In genomic region chr17:80598813-80599545, GRCh38 we compare ENCODE assay signal across 15 cellular contexts. TPM values are rescaled to one million over a fixed set of nuclear protein-coding genes. Genes with fewer than 3 reads are reported as not detected.
DNase-seq lines count a peak whose midpoint lies in the region; ATAC-seq and TF ChIP-seq lines count a peak whose summit lies in the region.
"Had no signal": no experiment of that assay in that cellular context is flagged by ENCODE, and none has a peak within 500 bp of the region (broad histone marks: within the 10 kb centered on the region; RNA-seq: fewer than 3 reads in every experiment).

No MANE protein-coding gene starts in this region.

- ATAC-seq in stimulated activated naive CD8-positive, alpha-beta T cell treated with anti-CD3 and anti-CD28 coated beads, Interleukin-15, amount 100 ng/mL, for 72 hours: no peak
- no peak for ATAC-seq in stimulated activated naive CD8-positive, alpha-beta T cell treated with anti-CD3 and anti-CD28 coated beads, Interleukin-15, Interleukin-2, amounts not matched to agents 100 U/mL and 50 U/mL, for 24 hours
- ATAC-seq in WTC11: no peak
- no peak for ATAC-seq in HG03045 (IDR thresholded peaks at IDR 0.05; ENCODE audit: unreplicated experiment)
- ATAC-seq in GM19463 (IDR thresholded peaks at IDR 0.05; ENCODE audit: unreplicated experiment): no peak
- ATAC-seq: PC-3 had no signal

- POLR2A ChIA-PET in WTC11 (lab: Charles Lee): no interaction called here

- H3K9me3 Mint-ChIP-seq in stimulated activated naive CD8-positive, alpha-beta T cell treated with anti-CD3 and anti-CD28 coated beads, Interleukin-15, amount 100 ng/mL, for 72 hours: no peaks in the 10 kb centered on the region
- peaks cover 7% of the 10 kb centered on the region for H3K9me3 Mint-ChIP-seq in WTC11
- H3K9me3 Mint-ChIP-seq in glutamatergic neuron (ENCODE audit: unreplicated experiment): peaks cover 8% of the 10 kb centered on the region
- H3K9me3 Mint-ChIP-seq: activated B cell treated with CpG ODN at 0.5 μM for 24 hours had no signal

- H3K27ac Mint-ChIP-seq in stimulated activated naive CD8-positive, alpha-beta T cell treated with anti-CD3 and anti-CD28 coated beads, Interleukin-15, amount 100 ng/mL, for 72 hours: peak overlapping the region; percentile 58 to 75
- H3K27ac Mint-ChIP-seq in WTC11 (peak overlapping the region; percentile 20), glutamatergic neuron (ENCODE audit: unreplicated experiment) (no peak overlapping the region)
- H3K27ac Mint-ChIP-seq: activated B cell treated with CpG ODN at 0.5 μM for 24 hours had no signal

- H3K36me3 Mint-ChIP-seq in WTC11: peaks cover 12% of the 10 kb centered on the region
- peaks cover 9% of the 10 kb centered on the region for H3K36me3 Mint-ChIP-seq in glutamatergic neuron (ENCODE audit: unreplicated experiment)

- TF ChIP-seq CTCF in WTC11 (IDR thresholded peaks at IDR 0.05) (no peak), glutamatergic neuron (IDR thresholded peaks at IDR 0.05; ENCODE audit: partially characterized antibody, unreplicated experiment) (no peak)

- peaks cover 88% of the 10 kb centered on the region for H3K4me1 Mint-ChIP-seq in stimulated activated naive CD8-positive, alpha-beta T cell treated with anti-CD3 and anti-CD28 coated beads, Interleukin-15, amount 100 ng/mL, for 72 hours
- H3K4me1 Mint-ChIP-seq in WTC11 (peaks cover 18% of the 10 kb centered on the region), glutamatergic neuron (ENCODE audit: low read depth, unreplicated experiment) (peaks cover 36% of the 10 kb centered on the region)

- H3K27me3 Mint-ChIP-seq in stimulated activated naive CD8-positive, alpha-beta T cell treated with anti-CD3 and anti-CD28 coated beads, Interleukin-15, amount 100 ng/mL, for 72 hours: no peaks in the 10 kb centered on the region
- H3K27me3 Mint-ChIP-seq in WTC11 (ENCODE audit: low read depth) (no peaks in the 10 kb centered on the region), glutamatergic neuron (ENCODE audit: unreplicated experiment) (peaks cover 6% of the 10 kb centered on the region)
- H3K27me3 Mint-ChIP-seq: activated B cell treated with CpG ODN at 0.5 μM for 24 hours had no signal

- CTCF ChIA-PET in WTC11 (lab: Charles Lee): no interaction called here

- no peak for DNase-seq in stimulated activated naive CD8-positive, alpha-beta T cell treated with anti-CD3 and anti-CD28 coated beads, Interleukin-15, amount 100 ng/mL, for 72 hours
- DNase-seq in stimulated activated naive CD8-positive, alpha-beta T cell treated with anti-CD3 and anti-CD28 coated beads, Interleukin-15, Interleukin-2, amounts not matched to agents 100 U/mL and 50 U/mL, for 24 hours: no peak
- DNase-seq in WTC11 (ENCODE audit: low spot score) (no peak), glutamatergic neuron (no peak), NCI-H446 (lab: John Stamatoyannopoulos, UW) (no peak)
- DNase-seq: activated B cell treated with CpG ODN at 0.5 μM for 24 hours; aorta; effector CD4-positive, alpha-beta T cell; midbrain; NCI-H1417 treated with DMSO at 0.1 percent for 48 hours; NCI-H748 treated with DMSO at 0.1 percent for 48 hours; PC-3; spleen had no signal

- peak overlapping the region in 1 of 2 donors; percentile 41 for H3K4me3 Mint-ChIP-seq in stimulated activated naive CD8-positive, alpha-beta T cell treated with anti-CD3 and anti-CD28 coated beads, Interleukin-15, amount 100 ng/mL, for 72 hours
- no peak overlapping the region for H3K4me3 Mint-ChIP-seq in WTC11
- H3K4me3 Mint-ChIP-seq in glutamatergic neuron (ENCODE audit: unreplicated experiment): peak overlapping the region; percentile 46
- H3K4me3 Mint-ChIP-seq: activated B cell treated with CpG ODN at 0.5 μM for 24 hours had no signal

TF ChIP-seq in WTC11, 78 proteins besides CTCF, POLR2A, EP300 and RAD21:
- no peak for TF ChIP-seq AFF4 (CRISPR knock-in tag; IDR thresholded peaks at IDR 0.05; ENCODE audit: borderline replicate concordance)
- no peak for TF ChIP-seq PRRX2 (CRISPR knock-in tag; IDR thresholded peaks at IDR 0.05)
- TF ChIP-seq GABPB1 (CRISPR knock-in tag; IDR thresholded peaks at IDR 0.05): no peak
- TF ChIP-seq TCF7 (CRISPR knock-in tag; IDR thresholded peaks at IDR 0.05; ENCODE audit: low read depth): no peak
- TF ChIP-seq MLX (CRISPR knock-in tag; IDR thresholded peaks at IDR 0.05): no peak
TF ChIP-seq in WTC11: peak in this region for 0.

RNA-seq across cellular contexts. Expression of gene RPTOR, which starts 54.3 kb away (rescaled TPM):
- total RNA-seq in WTC11 (2021) (35.6 to 41.0 TPM (median 36.8 TPM) in 3 replicates), glutamatergic neuron (ENCODE audit: unreplicated experiment) (39.8 TPM)
